ENCODE assay signal across 32 cellular contexts in the genomic region with DNA sequence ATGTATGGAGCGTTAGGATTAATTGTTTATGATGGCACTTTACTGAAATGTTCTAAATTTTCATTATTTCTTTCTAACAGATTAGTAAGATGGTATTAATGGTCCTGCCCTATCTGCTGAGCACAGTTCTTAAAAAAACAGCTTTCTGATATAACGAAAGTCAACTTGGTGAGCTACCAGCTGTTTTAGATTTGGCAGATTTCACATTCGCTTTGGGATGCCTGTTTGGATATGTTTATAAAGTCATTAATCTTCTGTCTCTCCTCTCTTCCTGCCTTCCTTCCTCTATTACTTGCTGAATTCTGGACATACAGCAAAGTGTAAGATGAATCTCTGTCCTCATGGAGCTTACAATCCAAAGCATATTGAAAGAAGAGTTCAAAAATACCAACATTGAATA.
"Had no signal": no experiment of that assay in that cellular context is flagged by ENCODE, and none has a peak within 500 bp of the region (broad histone marks: within the 10 kb centered on the region; RNA-seq: fewer than 3 reads in every experiment).

No MANE protein-coding gene starts in this region.

- H3K36me3 ChIP-seq: MG63, Peyer's patch, SJSA1, WERI-Rb-1 had no signal

- H3K9me3 ChIP-seq: adrenal gland, MG63, Peyer's patch, SJSA1 had no signal

- H3K27ac ChIP-seq: adrenal gland, Peyer's patch, SJSA1, WERI-Rb-1 had no signal

- H3K4me1 ChIP-seq: adrenal gland, Peyer's patch had no signal

- H3K4me3 ChIP-seq: adrenal gland, MG63, Peyer's patch, SJSA1 had no signal

- DNase-seq: activated CD4-positive, alpha-beta T cell treated with anti-CD3 and anti-CD28 coated beads for 36 hours; activated CD4-positive, alpha-beta T cell treated with anti-CD3 and anti-CD28 coated beads, Interleukin-2, amount 10 ng/mL, durations not matched to agents 7 days and 5 days; activated CD4-positive, alpha-beta T cell treated with anti-CD3 and anti-CD28 coated beads, Interleukin-2, amount 50 U/mL, for 48 hours; activated CD4-positive, CD25-positive, alpha-beta regulatory T cell; activated CD8-positive, alpha-beta memory T cell treated with anti-CD3 and anti-CD28 coated beads, Interleukin-2, amount 50 U/mL, for 4 hours; activated gamma-delta T cell treated with Interleukin-2 at 50 U/mL for 16 hours; activated naive CD4-positive, alpha-beta T cell treated with anti-CD3 and anti-CD28 coated beads for 36 hours; activated T-cell treated with anti-CD3 and anti-CD28 coated beads for 4 hours; activated T-cell treated with anti-CD3 and anti-CD28 coated beads, Interleukin-2, amount 50 U/mL, for 4 hours; adrenal gland; caudate nucleus; cerebellar nuclear complex; Kasumi-1; KG1; MG63; NCI-H1048; NCI-H1436 treated with DMSO at 0.1 percent for 48 hours; NCI-H187; NCI-H2029 treated with DMSO at 0.1 percent for 48 hours; NCI-H2107; NCI-H2171; NCI-H526; NCI-H748 treated with DMSO at 0.1 percent for 48 hours; NK-92 treated with Interleukin-12 subunit alpha and Interleukin-12 subunit beta, amount 100 ng/mL, for 24 hours; PC-3; Peyer's patch; RPMI8226; SHP77 treated with DMSO at 0.1 percent for 48 hours; T1000; WERI-Rb-1 had no signal

- H3K27me3 ChIP-seq: adrenal gland, MG63, Peyer's patch, SJSA1 had no signal

- ATAC-seq: activated CD4-positive, alpha-beta T cell treated with anti-CD3 and anti-CD28 coated beads for 36 hours; activated naive CD4-positive, alpha-beta T cell treated with anti-CD3 and anti-CD28 coated beads, Interleukin-2, amount 50 U/mL, for 72 hours; activated T-cell treated with anti-CD3 and anti-CD28 coated beads, Interleukin-2, amount 50 U/mL, for 4 hours; PC-3 had no signal
